9 cellular contexts compared by ENCODE assay signal in the genomic region with DNA sequence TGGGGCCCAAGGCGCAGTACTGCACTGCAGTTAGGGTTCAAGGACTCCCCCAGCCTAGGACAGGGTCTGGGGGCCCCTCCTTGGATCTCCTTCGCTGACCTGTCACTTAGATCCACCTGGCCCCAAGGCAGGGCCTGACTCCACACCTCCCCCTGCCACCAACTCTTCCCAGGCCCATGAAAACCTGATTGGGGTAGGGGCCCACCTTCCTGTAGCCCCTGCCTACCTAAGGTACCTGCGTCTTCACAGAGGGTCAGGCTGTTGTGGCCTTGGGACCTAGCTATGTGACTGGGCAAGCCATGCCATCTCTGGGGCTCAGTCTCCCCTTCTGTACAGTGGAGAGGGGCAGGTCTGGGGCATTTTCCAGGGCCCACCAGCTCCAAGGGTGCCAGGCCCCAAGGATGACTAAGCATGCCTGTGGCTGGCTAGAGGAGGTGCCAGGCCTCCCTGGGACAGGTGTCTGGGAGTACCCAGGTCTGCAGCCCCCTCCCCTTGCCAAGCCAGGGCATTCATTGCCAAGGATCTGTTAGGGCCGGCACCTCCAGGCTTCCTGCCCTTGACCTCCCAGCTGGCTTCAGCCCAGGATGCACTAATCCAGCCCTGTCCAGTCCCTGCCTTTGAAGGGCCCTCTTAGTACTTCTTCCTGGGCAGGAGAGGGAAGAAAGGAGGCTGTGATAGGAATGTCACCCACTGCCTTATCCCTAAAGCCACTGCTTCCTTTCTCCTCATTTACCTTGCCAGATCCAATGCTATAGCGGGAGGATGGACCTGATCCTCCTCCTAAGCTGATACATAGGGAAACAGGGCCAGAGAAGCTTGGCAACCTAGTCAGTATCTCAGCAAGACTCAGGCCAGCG. TPM values are rescaled to one million over a fixed set of nuclear protein-coding genes. Genes with fewer than 3 reads are reported as not detected.
A peak's percentile ranks its signal among the peaks of the same experiment; 100 is the strongest.
DNase-seq lines count a peak whose midpoint lies in the region; ATAC-seq, FAIRE-seq and TF ChIP-seq lines count a peak whose summit lies in the region.
"Had no signal": no experiment of that assay in that cellular context is flagged by ENCODE, and none has a peak within 500 bp of the region (broad histone marks: within the 10 kb centered on the region; RNA-seq: fewer than 3 reads in every experiment).

No MANE protein-coding gene starts in this region.

- WGBS in heart right ventricle, 2 donors: 70 to 81% methylated on average over 6 of the region's 6 CpGs
- WGBS in spleen, 5 donors: 65 to 72% (median 68%) methylated on average over 6 of the region's 6 CpGs

- intact Hi-C loops in heart right ventricle (cut with DNase I): loop anchor here in 4 of 10 donors (5.0 kb wide), 4 partner anchors 53 to 102 kb away; no protein-coding TSS in a partner anchor
- intact Hi-C loops in spleen (cut with DNase I; ENCODE audit: low total_unique reads): loop anchor here (5.0 kb wide), 1 partner anchor 87 kb away; a partner anchor contains a TSS

- H3K4me1 ChIP-seq in HEK293 (ENCODE audit: control insufficient read depth, insufficient read depth, low read length): peaks cover 6% of the 10 kb centered on the region; the same call in 1 of the 2 replicates
- peaks cover 6 to 23% (median 19%) of the 10 kb centered on the region in 9 donors for H3K4me1 ChIP-seq in heart right ventricle
- peaks cover 8 to 29% (median 21%) of the 10 kb centered on the region in 6 donors for H3K4me1 ChIP-seq in spleen

- TF ChIP-seq CTCF in HEK293 (tag by site-specific recombination; IDR thresholded peaks at IDR 0.05) (no peak), WTC11 (IDR thresholded peaks at IDR 0.05) (no peak), heart right ventricle (IDR thresholded peaks at IDR 0.05) (no peak), spleen (IDR thresholded peaks at IDR 0.05 in 8 of 11, conservative IDR thresholded peaks at IDR 0.05 in 3 of 11) (no peak)

- ATAC-seq in WTC11 (no peak), heart right ventricle (peak in 3 of 8 donors; percentile 12 to 27 (median 23)), HG03442 (IDR thresholded peaks at IDR 0.05; ENCODE audit: unreplicated experiment) (no peak), GM18505 (IDR thresholded peaks at IDR 0.05; ENCODE audit: unreplicated experiment) (no peak)

- FAIRE-seq in RCC 7860 (lab: Jason Lieb, UNC): no peak

- peaks cover 28% of the 10 kb centered on the region for H3K36me3 Mint-ChIP-seq in WTC11

- H3K27me3 ChIP-seq in heart right ventricle (no peaks in the 10 kb centered on the region), spleen (replicated peaks in 1 of 7) (no peaks in the 10 kb centered on the region)

- H3K27ac ChIP-seq in HEK293 (ENCODE audit: extremely low read depth, low read depth, low read length) (peak overlapping the region; percentile 34; the same call in 1 of the 2 replicates), heart right ventricle (peak overlapping the region in 7 of 10 donors; percentile 23 to 85 (median 56)), spleen (peak overlapping the region in 4 of 8 donors; percentile 53 to 83 (median 76))

- H3K4me3 ChIP-seq in HEK293 (ENCODE audit: low read depth, low read length): peak overlapping the region; percentile 51
- H3K4me3 ChIP-seq in heart right ventricle: peak overlapping the region in 9 of 10 donors; percentile 68 to 95 (median 78)
- H3K4me3 ChIP-seq in spleen: peak overlapping the region in 7 of 8 donors; percentile 57 to 92 (median 72)

- no peak for DNase-seq in WTC11 (ENCODE audit: low spot score)
- no peak for DNase-seq in heart right ventricle
- DNase-seq in spleen: no peak
- DNase-seq in NCI-H2081 (lab: John Stamatoyannopoulos, UW): no peak
- DNase-seq in RCC 7860 (ENCODE audit: low spot score): no peak
- DNase-seq: NCI-H2171 had no signal

- TF ChIP-seq POLR2A in spleen (IDR thresholded peaks at IDR 0.05) (no peak), GM18505 (IDR thresholded peaks at IDR 0.05; ENCODE audit: borderline replicate concordance, extremely low read depth, insufficient read depth, insufficient read length) (no peak)

- peaks cover 16% of the 10 kb centered on the region for H3K4me1 Mint-ChIP-seq in WTC11

- H3K4me3 Mint-ChIP-seq in WTC11: peak overlapping the region; percentile 76

- POLR2A ChIA-PET in HEK293 (lab: Yijun Ruan, JAX) (interaction anchor here (0.6 to 1.6 kb wide), 2 partner anchors 15 to 377 kb away, joined by 3 to 7 read pairs; no protein-coding TSS in a partner anchor), WTC11 (lab: Charles Lee) (interaction anchor here (1.2 kb wide), 2 partner anchors 23 to 89 kb away, joined by 3 read pairs; a partner anchor contains a TSS)

- H3K9me3 ChIP-seq in HEK293 (ENCODE audit: control insufficient read depth, insufficient read depth, low read depth, low read length) (no peaks in the 10 kb centered on the region), heart right ventricle (no peaks in the 10 kb centered on the region), spleen (no peaks in the 10 kb centered on the region)

- CTCF ChIA-PET in HEK293 (lab: Yijun Ruan, JAX) (interaction anchor here (0.9 to 2.4 kb wide), 2 partner anchors 17 to 316 kb away, joined by 3 to 10 read pairs; no protein-coding TSS in a partner anchor), WTC11 (lab: Charles Lee) (interaction anchor here (0.6 to 1.1 kb wide), 3 partner anchors 16 to 58 kb away, joined by 3 to 6 read pairs (median 3); no protein-coding TSS in a partner anchor)

- H3K36me3 ChIP-seq in HEK293 (ENCODE audit: control insufficient read depth in 2 of 2, insufficient read depth in 1 of 2, low read length in 2 of 2) (peaks cover 16 to 19% of the 10 kb centered on the region in 2 experiments; a peak in 2 of 3 replicates), heart right ventricle (peaks cover 0 to 29% (median 0%) of the 10 kb centered on the region in 9 donors), spleen (peaks cover 0 to 24% (median 0%) of the 10 kb centered on the region in 6 donors)

- H3K27me3 Mint-ChIP-seq in WTC11 (ENCODE audit: low read depth): no peaks in the 10 kb centered on the region

- no peaks in the 10 kb centered on the region for H3K9me3 Mint-ChIP-seq in WTC11

- H3K27ac Mint-ChIP-seq in WTC11: no peak overlapping the region; the same call in 1 of the 2 replicates

TF ChIP-seq in HEK293, 187 proteins besides CTCF, POLR2A, EP300 and RAD21 (continues in another document):
- TF ChIP-seq OSR2 (tag by site-specific recombination; IDR thresholded peaks at IDR 0.05) (no peak), ZNF335 (tag by site-specific recombination; conservative IDR thresholded peaks at IDR 0.05) (peak; percentile 49), ZNF701 (tag by site-specific recombination; IDR thresholded peaks at IDR 0.05) (no peak)
- TF ChIP-seq, protein P1, sequence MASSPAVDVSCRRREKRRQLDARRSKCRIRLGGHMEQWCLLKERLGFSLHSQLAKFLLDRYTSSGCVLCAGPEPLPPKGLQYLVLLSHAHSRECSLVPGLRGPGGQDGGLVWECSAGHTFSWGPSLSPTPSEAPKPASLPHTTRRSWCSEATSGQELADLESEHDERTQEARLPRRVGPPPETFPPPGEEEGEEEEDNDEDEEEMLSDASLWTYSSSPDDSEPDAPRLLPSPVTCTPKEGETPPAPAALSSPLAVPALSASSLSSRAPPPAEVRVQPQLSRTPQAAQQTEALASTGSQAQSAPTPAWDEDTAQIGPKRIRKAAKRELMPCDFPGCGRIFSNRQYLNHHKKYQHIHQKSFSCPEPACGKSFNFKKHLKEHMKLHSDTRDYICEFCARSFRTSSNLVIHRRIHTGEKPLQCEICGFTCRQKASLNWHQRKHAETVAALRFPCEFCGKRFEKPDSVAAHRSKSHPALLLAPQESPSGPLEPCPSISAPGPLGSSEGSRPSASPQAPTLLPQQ (tag by site-specific recombination; IDR thresholded peaks at IDR 0.05): peak; percentile 85

TF ChIP-seq in WTC11, 78 proteins besides CTCF, POLR2A, EP300 and RAD21:
- TF ChIP-seq, protein P2, sequence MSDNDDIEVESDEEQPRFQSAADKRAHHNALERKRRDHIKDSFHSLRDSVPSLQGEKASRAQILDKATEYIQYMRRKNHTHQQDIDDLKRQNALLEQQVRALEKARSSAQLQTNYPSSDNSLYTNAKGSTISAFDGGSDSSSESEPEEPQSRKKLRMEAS (CRISPR knock-in tag; IDR thresholded peaks at IDR 0.05): 0 out of 2 replicates have a peak, but pooled peaks have one; percentile 20
- TF ChIP-seq JUN (CRISPR knock-in tag; IDR thresholded peaks at IDR 0.05): no peak
- TF ChIP-seq ATF1 (CRISPR knock-in tag; IDR thresholded peaks at IDR 0.05): 0 out of 2 replicates have a peak, but pooled peaks have one; percentile 46
TF ChIP-seq in WTC11: peak in this region for 2.

RNA-seq across cellular contexts. Expression of a gene that starts 1.3 kb away (rescaled TPM):
- total RNA-seq in WTC11 (2021): 85.4 to 92.1 TPM (median 90.6 TPM) in 3 replicates
- total RNA-seq in heart right ventricle: 10 to 100 TPM in 5 of 10 donors, 1 to 10 TPM in 5; 6.1 to 17.3 (median 9.9) TPM
- 1 to 10 TPM; 5.0 to 6.6 TPM for polyA plus RNA-seq in heart right ventricle
- 10 to 100 TPM; 33.1 to 45.8 (median 41.0) TPM for total RNA-seq in spleen
- 10 to 100 TPM; 15.2 to 24.6 (median 15.2) TPM for polyA plus RNA-seq in spleen

RNA-seq across cellular contexts. Expression of a gene that starts 57.0 kb away (rescaled TPM):
- total RNA-seq in WTC11 (2021) (3.3 to 5.4 TPM (median 3.9 TPM) in 3 replicates), heart right ventricle (10 to 100 TPM; 14.2 to 65.0 (median 22.0) TPM), spleen (10 to 100 TPM; 11.7 to 94.7 (median 38.6) TPM)
- polyA plus RNA-seq in heart right ventricle (10 to 100 TPM; 65.8 to 99.8 TPM), spleen (10 to 100 TPM; 11.1 to 65.9 (median 24.7) TPM)
